8 cellular contexts compared by ENCODE assay signal in the genomic region with DNA sequence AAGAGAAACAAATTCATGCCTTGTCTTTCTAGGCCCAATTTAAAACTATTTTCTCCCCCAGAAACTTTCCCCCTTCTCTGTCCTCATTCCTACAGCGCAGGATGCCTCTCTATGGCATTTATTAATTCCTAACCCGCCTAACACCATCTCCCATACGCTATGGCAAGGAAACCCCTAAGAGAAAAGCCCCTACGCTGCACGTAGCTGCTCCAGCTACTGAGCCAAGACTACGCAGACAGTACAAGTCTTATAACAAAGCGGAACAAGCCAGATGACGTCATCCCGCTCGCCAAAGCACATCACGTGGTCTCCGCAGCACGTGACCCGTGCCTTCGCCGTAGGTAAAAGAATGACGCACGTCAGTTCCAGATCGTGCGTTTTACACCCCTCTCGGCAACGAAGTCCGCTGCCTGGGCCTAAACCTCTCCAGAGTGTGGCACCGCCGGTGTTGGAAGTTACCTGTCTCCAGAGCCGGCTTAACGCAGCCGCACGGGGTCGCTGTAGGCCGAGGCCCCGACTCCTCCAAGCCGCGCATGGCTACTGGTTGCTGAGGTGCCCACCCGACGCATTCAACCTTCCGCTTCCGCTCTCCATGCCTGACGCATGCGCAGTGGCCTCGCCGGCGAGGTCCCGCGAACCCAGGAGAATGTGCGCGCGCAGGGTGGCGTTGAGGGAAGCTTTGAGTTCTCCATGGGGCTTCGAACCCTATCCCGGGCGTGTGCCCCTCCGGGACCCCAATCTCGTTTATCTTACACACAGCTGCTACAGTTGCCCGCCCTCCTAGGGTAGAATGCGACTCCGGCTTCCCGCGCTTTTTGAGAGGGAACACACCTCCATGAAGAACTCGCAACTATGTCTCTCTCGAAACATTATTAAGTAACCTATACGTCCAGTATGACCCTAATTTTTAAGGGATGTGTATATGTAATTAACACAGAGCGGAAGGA. TPM values are rescaled to one million over a fixed set of nuclear protein-coding genes. Genes with fewer than 3 reads are reported as not detected.
DNase-seq lines count a peak whose midpoint lies in the region; ATAC-seq and TF ChIP-seq lines count a peak whose summit lies in the region.

A gene with protein sequence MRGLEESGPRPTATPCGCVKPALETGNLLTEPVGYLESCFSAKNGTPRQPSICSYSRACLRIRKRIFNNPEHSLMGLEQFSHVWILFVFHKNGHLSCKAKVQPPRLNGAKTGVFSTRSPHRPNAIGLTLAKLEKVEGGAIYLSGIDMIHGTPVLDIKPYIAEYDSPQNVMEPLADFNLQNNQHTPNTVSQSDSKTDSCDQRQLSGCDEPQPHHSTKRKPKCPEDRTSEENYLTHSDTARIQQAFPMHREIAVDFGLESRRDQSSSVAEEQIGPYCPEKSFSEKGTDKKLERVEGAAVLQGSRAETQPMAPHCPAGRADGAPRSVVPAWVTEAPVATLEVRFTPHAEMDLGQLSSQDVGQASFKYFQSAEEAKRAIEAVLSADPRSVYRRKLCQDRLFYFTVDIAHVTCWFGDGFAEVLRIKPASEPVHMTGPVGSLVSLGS (minus strand): TSS at position 542 of the 947 bp plus-strand sequence. CDS start 7 bp downstream, at position 535.

- peak; percentile 72 for TF ChIP-seq CTCF in GM13977 (IDR thresholded peaks at IDR 0.05; ENCODE audit: extremely low read depth, insufficient read depth, missing control alignments)
- TF ChIP-seq CTCF in prostate gland (IDR thresholded peaks at IDR 0.05) = peak; percentile 44 to 96 (median 84)

- peak; percentile 89 for DNase-seq in GM13977 (ENCODE audit: low spot score)
- DNase-seq in NCI-H146 treated with DMSO at 0.1 percent for 48 hours (lab: John Stamatoyannopoulos, UW; ENCODE audit: unreplicated experiment) = peak; percentile 84
- DNase-seq in amniotic stem cell (lab: John Stamatoyannopoulos, UW) = peak; percentile 92
- DNase-seq in left ventricle myocardium superior = peak; percentile 99
- DNase-seq in prostate gland (ENCODE audit: low spot score) = peak; percentile 97

- no peaks in the 10 kb centered on the region for H3K36me3 ChIP-seq in prostate gland
- no peaks in the 10 kb centered on the region for H3K36me3 ChIP-seq in urinary bladder (ENCODE audit: insufficient read depth)

- no peaks in the 10 kb centered on the region for H3K27me3 ChIP-seq in prostate gland (replicated peaks; ENCODE audit: insufficient read depth)

- intact Hi-C loops in T-helper 1 cell treated with Interleukin-12 subunit alpha and Interleukin-12 subunit beta and Interleukin-4 antibody, amounts not matched to agents 30 ng/mL and 1 ng/mL, for 36 hours (cut with micrococcal nuclease) = loop anchor here (1.0 to 5.0 kb wide), 15 partner anchors 17 to 1900 kb away; a partner anchor contains a TSS
- intact Hi-C loops in left ventricle myocardium superior (cut with micrococcal nuclease) (loop anchor here (5.0 to 10.0 kb wide), 2 partner anchors 113 to 340 kb away; no protein-coding TSS in a partner anchor), prostate gland (cut with DNase I) (loop anchor here (2.0 to 5.0 kb wide), 4 partner anchors 61 to 333 kb away; a partner anchor contains a TSS)

- H3K27ac ChIP-seq in prostate gland (peak within 1 kb of the TSS; percentile 96 to 98), urinary bladder (ENCODE audit: low read depth) (peak within 1 kb of the TSS; percentile 96)

- ATAC-seq in HG02884 (IDR thresholded peaks at IDR 0.05; ENCODE audit: unreplicated experiment) (peak; percentile 77), left ventricle myocardium superior (peak; percentile 97)

- TF ChIP-seq POLR2A in prostate gland (IDR thresholded peaks at IDR 0.05) = peak; percentile 78

- in situ Hi-C loops in GM13977 (cut with MboI; ENCODE audit: low pct_unique_long_range_greater_than_20kb, low sequenced_read_pairs, unreplicated experiment) = no loop called here

- no peaks in the 10 kb centered on the region for H3K9me3 ChIP-seq in prostate gland

- under 1% methylated on average over 63 of the region's 63 CpGs for WGBS in prostate gland
- under 1% methylated on average over 63 of the region's 63 CpGs for WGBS in urinary bladder

- peak within 1 kb of the TSS; percentile 47 to 63 for H3K4me3 ChIP-seq in prostate gland
- H3K4me3 ChIP-seq in urinary bladder (ENCODE audit: low read depth, low read length) = peak within 1 kb of the TSS; percentile 45

- H3K4me1 ChIP-seq in prostate gland (replicated peaks) (no peaks in the 10 kb centered on the region), urinary bladder (ENCODE audit: insufficient read depth) (no peaks in the 10 kb centered on the region)

RNA-seq across cellular contexts. Expression of the gene that starts here (rescaled TPM):
- total RNA-seq in T-helper 1 cell treated with Interleukin-12 subunit alpha and Interleukin-12 subunit beta and Interleukin-4 antibody, amounts not matched to agents 30 ng/mL and 1 ng/mL, for 36 hours = 23.0 and 23.3 TPM in 2 replicates
- total RNA-seq in left ventricle myocardium superior = 6.0 TPM
- 10 to 100 TPM; 44.8 to 45.2 TPM for total RNA-seq in prostate gland
- 17.2 TPM for total RNA-seq in urinary bladder
- 9.9 TPM for polyA plus RNA-seq in urinary bladder

Comparison
In these comparisons a context has a peak if more than half of its experiments do, and no peak if none do; other contexts are left out.
1. Peak in every context shown above with its lines: DNase-seq, ATAC-seq, H3K4me3 ChIP-seq and H3K27ac ChIP-seq.